1 cellular context compared by ENCODE assay signal in genomic region chr2:231961349-231962166, GRCh38.
TF ChIP-seq lines count a peak whose summit lies in the region.

TSS of gene DIS3L2 (plus strand) at chr2:231961713. CDS start at chr2:232014928, 53,215 bp downstream.

TF ChIP-seq in HEK293, 187 proteins besides CTCF, POLR2A, EP300 and RAD21 (continued from another document and continues in another):
- no peak for TF ChIP-seq ZNF48 (tag by site-specific recombination; IDR thresholded peaks at IDR 0.05)
- peak; percentile 96 for TF ChIP-seq ZBTB11 (tag by site-specific recombination; conservative IDR thresholded peaks at IDR 0.05; ENCODE audit: low read depth)
- TF ChIP-seq TCF7L2 (IDR thresholded peaks at IDR 0.05; ENCODE audit: borderline replicate concordance, low read depth, low read length): no peak
- 0 out of 2 replicates have a peak, but pooled peaks have one; percentile 59 for TF ChIP-seq GLI4 (tag by site-specific recombination; IDR thresholded peaks at IDR 0.05)
- peak; percentile 62; the same call in 1 of the 2 replicates for TF ChIP-seq ZFHX2 (tag by site-specific recombination; conservative IDR thresholded peaks at IDR 0.05)
- no peak for TF ChIP-seq ZNF16 (tag by site-specific recombination; IDR thresholded peaks at IDR 0.05; ENCODE audit: low read depth)
- no peak for TF ChIP-seq ZNF211 (tag by site-specific recombination; IDR thresholded peaks at IDR 0.05; ENCODE audit: low read depth)
- no peak for TF ChIP-seq ZNF157 (tag by site-specific recombination; IDR thresholded peaks at IDR 0.05)
- TF ChIP-seq ZSCAN5A (tag by site-specific recombination; IDR thresholded peaks at IDR 0.05): 0 out of 2 replicates have a peak, but pooled peaks have one; percentile 37
- TF ChIP-seq REPIN1 (tag by site-specific recombination; IDR thresholded peaks at IDR 0.05; ENCODE audit: low read depth): no peak
- TF ChIP-seq PBX3 (CRISPR knock-in tag; IDR thresholded peaks at IDR 0.05): no peak
- TF ChIP-seq ELK4 (IDR thresholded peaks at IDR 0.05; ENCODE audit: borderline replicate concordance, low read depth, low read length): no peak
- peak; percentile 95 for TF ChIP-seq SCRT1 (tag by site-specific recombination; IDR thresholded peaks at IDR 0.05; ENCODE audit: borderline replicate concordance)
- TF ChIP-seq ZNF488 (tag by site-specific recombination; IDR thresholded peaks at IDR 0.05): no peak
- 0 out of 2 replicates have a peak, but pooled peaks have one; percentile 9 for TF ChIP-seq ZNF146 (tag by site-specific recombination; IDR thresholded peaks at IDR 0.05)
- no peak for TF ChIP-seq ZNF549 (tag by site-specific recombination; IDR thresholded peaks at IDR 0.05)
- no peak for TF ChIP-seq MYNN (tag by site-specific recombination; IDR thresholded peaks at IDR 0.05; ENCODE audit: borderline replicate concordance)
- TF ChIP-seq ZNF311 (tag by site-specific recombination; IDR thresholded peaks at IDR 0.05; ENCODE audit: borderline replicate concordance): no peak
- no peak for TF ChIP-seq ZNF529 (tag by site-specific recombination; IDR thresholded peaks at IDR 0.05; ENCODE audit: insufficient replicate concordance)
- peak; percentile 81 for TF ChIP-seq ZNF423 (tag by site-specific recombination; IDR thresholded peaks at IDR 0.05)
- TF ChIP-seq ZNF558 (tag by site-specific recombination; IDR thresholded peaks at IDR 0.05): no peak
- no peak for TF ChIP-seq ZNF843 (tag by site-specific recombination; IDR thresholded peaks at IDR 0.05)
- TF ChIP-seq ZNF658 (tag by site-specific recombination; IDR thresholded peaks at IDR 0.05): no peak
- TF ChIP-seq EGR2 (tag by site-specific recombination; IDR thresholded peaks at IDR 0.05; ENCODE audit: low read depth): no peak
- TF ChIP-seq PRDM1 (tag by site-specific recombination; IDR thresholded peaks at IDR 0.05): no peak
- TF ChIP-seq ZNF138 (tag by site-specific recombination; IDR thresholded peaks at IDR 0.05; ENCODE audit: borderline replicate concordance): no peak
- TF ChIP-seq GLIS1 (tag by site-specific recombination; IDR thresholded peaks at IDR 0.05): peak; percentile 94
- TF ChIP-seq ZFP41 (tag by site-specific recombination; IDR thresholded peaks at IDR 0.05; ENCODE audit: borderline replicate concordance): no peak
- TF ChIP-seq MEIS1 (CRISPR knock-in tag; IDR thresholded peaks at IDR 0.05; ENCODE audit: borderline replicate concordance): no peak
- TF ChIP-seq ZNF394 (tag by site-specific recombination; IDR thresholded peaks at IDR 0.05; ENCODE audit: borderline replicate concordance): 0 out of 2 replicates have a peak, but pooled peaks have one; percentile 28
- no peak for TF ChIP-seq ZNF830 (tag by site-specific recombination; IDR thresholded peaks at IDR 0.05; ENCODE audit: low read depth)
- no peak for TF ChIP-seq ZNF626 (tag by site-specific recombination; IDR thresholded peaks at IDR 0.05)
- 0 out of 2 replicates have a peak, but pooled peaks have one; percentile 17 for TF ChIP-seq ZBTB44 (tag by site-specific recombination; IDR thresholded peaks at IDR 0.05)
- TF ChIP-seq ZNF404 (tag by site-specific recombination; IDR thresholded peaks at IDR 0.05): no peak
- TF ChIP-seq ZBTB26 (tag by site-specific recombination; optimal IDR thresholded peaks at IDR 0.05): peak; percentile 96
- no peak for TF ChIP-seq ZNF837 (tag by site-specific recombination; IDR thresholded peaks at IDR 0.05)
- TF ChIP-seq GFI1B (tag by site-specific recombination; IDR thresholded peaks at IDR 0.05): no peak
- no peak for TF ChIP-seq ZNF223 (tag by site-specific recombination; IDR thresholded peaks at IDR 0.05)
- no peak for TF ChIP-seq ZNF416 (tag by site-specific recombination; IDR thresholded peaks at IDR 0.05)
- no peak for TF ChIP-seq TSHZ1 (tag by site-specific recombination; IDR thresholded peaks at IDR 0.05; ENCODE audit: borderline replicate concordance)
- TF ChIP-seq ZNF302 (tag by site-specific recombination; IDR thresholded peaks at IDR 0.05; ENCODE audit: low read depth): no peak
- TF ChIP-seq ZNF792 (tag by site-specific recombination; IDR thresholded peaks at IDR 0.05): no peak
- no peak for TF ChIP-seq ZNF791 (tag by site-specific recombination; IDR thresholded peaks at IDR 0.05)
- TF ChIP-seq ZEB2 (tag by site-specific recombination; IDR thresholded peaks at IDR 0.05): peak; percentile 73
- peak; percentile 59; the same call in 1 of the 2 replicates for TF ChIP-seq ZNF692 (tag by site-specific recombination; IDR thresholded peaks at IDR 0.05)
- no peak for TF ChIP-seq ZNF133 (tag by site-specific recombination; IDR thresholded peaks at IDR 0.05)
- peak; percentile 45; the same call in 1 of the 2 replicates for TF ChIP-seq ZIC2 (tag by site-specific recombination; IDR thresholded peaks at IDR 0.05)
- no peak; the same call in 1 of the 2 replicates for TF ChIP-seq ZNF121 (tag by site-specific recombination; IDR thresholded peaks at IDR 0.05)
